1 cellular context compared by ENCODE assay signal in the genomic region with DNA sequence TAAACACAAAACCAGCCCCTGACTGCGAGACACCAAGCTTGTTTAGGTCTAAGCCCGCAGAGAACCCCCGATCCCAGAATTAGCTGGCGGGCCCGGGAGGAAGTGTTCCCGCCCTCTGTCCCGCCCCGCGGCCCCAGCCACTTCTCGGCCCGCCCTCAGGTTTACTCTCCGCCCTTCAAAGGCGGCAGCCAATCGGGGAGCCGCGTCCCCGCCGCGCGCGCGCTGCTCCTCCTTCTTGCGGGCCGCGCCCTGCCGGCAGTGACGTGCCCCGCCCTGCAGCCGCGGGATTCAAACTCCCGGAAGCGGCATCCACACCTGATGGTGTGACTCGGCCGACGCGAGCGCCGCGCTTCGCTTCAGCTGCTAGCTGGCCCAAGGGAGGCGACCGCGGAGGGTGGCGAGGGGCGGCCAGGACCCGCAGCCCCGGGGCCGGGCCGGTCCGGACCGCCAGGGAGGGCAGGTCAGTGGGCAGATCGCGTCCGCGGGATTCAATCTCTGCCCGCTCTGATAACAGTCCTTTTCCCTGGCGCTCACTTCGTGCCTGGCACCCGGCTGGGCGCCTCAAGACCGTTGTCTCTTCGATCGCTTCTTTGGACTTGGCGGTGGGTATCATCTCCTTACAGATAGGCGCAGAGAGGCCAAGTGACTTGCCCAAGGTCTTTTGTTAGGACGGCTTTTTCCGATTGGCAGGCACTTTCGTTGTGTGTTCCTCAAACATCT.
TF ChIP-seq lines count a peak whose summit lies in the region.

A gene (plus strand): TSS at position 291 of the 720 bp plus-strand sequence. CDS start 3,440 bp downstream, outside the sequence.

TF ChIP-seq in WTC11, 78 proteins besides CTCF, POLR2A, EP300 and RAD21 (continued from another document and continues in another):
- TF ChIP-seq SOX15 (CRISPR knock-in tag; IDR thresholded peaks at IDR 0.05) (no peak), SMAD4 (CRISPR knock-in tag; IDR thresholded peaks at IDR 0.05) (no peak), ZNF317 (CRISPR knock-in tag; IDR thresholded peaks at IDR 0.05; ENCODE audit: borderline replicate concordance, low read depth) (no peak), ZNF263 (CRISPR knock-in tag; IDR thresholded peaks at IDR 0.05; ENCODE audit: low read depth) (0 out of 2 replicates have a peak, but pooled peaks have one; percentile 18), CREM (CRISPR knock-in tag; IDR thresholded peaks at IDR 0.05) (peak; percentile 90), ZBTB21 (CRISPR knock-in tag; IDR thresholded peaks at IDR 0.05; ENCODE audit: borderline replicate concordance) (peak; percentile 47; the same call in 1 of the 2 replicates), HMGA2 (CRISPR knock-in tag; IDR thresholded peaks at IDR 0.05) (no peak), NR1H2 (CRISPR knock-in tag; IDR thresholded peaks at IDR 0.05) (no peak), ETV6 (CRISPR knock-in tag; IDR thresholded peaks at IDR 0.05) (peak; percentile 92), CREB1 (CRISPR knock-in tag; IDR thresholded peaks at IDR 0.05) (no peak), ZNF396 (CRISPR knock-in tag; IDR thresholded peaks at IDR 0.05; ENCODE audit: borderline replicate concordance) (no peak), ZNF671 (CRISPR knock-in tag; IDR thresholded peaks at IDR 0.05) (no peak), JUN (CRISPR knock-in tag; IDR thresholded peaks at IDR 0.05) (no peak), TCF7 (CRISPR knock-in tag; IDR thresholded peaks at IDR 0.05; ENCODE audit: low read depth) (no peak), GABPB1 (CRISPR knock-in tag; IDR thresholded peaks at IDR 0.05) (peak; percentile 78), FOXJ3 (CRISPR knock-in tag; IDR thresholded peaks at IDR 0.05; ENCODE audit: borderline replicate concordance) (no peak), ZNF416 (CRISPR knock-in tag; IDR thresholded peaks at IDR 0.05) (peak; percentile 66; the same call in 1 of the 2 replicates), ZNF121 (CRISPR knock-in tag; IDR thresholded peaks at IDR 0.05) (no peak), RORB (CRISPR knock-in tag; IDR thresholded peaks at IDR 0.05) (no peak), ZNF423 (CRISPR knock-in tag; IDR thresholded peaks at IDR 0.05) (no peak), MXD4 (CRISPR knock-in tag; IDR thresholded peaks at IDR 0.05; ENCODE audit: borderline replicate concordance) (no peak)
- TF ChIP-seq, protein P1, sequence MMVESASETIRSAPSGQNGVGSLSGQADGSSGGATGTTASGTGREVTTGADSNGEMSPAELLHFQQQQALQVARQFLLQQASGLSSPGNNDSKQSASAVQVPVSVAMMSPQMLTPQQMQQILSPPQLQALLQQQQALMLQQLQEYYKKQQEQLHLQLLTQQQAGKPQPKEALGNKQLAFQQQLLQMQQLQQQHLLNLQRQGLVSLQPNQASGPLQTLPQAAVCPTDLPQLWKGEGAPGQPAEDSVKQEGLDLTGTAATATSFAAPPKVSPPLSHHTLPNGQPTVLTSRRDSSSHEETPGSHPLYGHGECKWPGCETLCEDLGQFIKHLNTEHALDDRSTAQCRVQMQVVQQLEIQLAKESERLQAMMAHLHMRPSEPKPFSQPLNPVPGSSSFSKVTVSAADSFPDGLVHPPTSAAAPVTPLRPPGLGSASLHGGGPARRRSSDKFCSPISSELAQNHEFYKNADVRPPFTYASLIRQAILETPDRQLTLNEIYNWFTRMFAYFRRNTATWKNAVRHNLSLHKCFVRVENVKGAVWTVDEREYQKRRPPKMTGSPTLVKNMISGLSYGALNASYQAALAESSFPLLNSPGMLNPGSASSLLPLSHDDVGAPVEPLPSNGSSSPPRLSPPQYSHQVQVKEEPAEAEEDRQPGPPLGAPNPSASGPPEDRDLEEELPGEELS (CRISPR knock-in tag; IDR thresholded peaks at IDR 0.05): peak; percentile 80; the same call in 1 of the 2 replicates
- TF ChIP-seq, protein P2, sequence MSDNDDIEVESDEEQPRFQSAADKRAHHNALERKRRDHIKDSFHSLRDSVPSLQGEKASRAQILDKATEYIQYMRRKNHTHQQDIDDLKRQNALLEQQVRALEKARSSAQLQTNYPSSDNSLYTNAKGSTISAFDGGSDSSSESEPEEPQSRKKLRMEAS (CRISPR knock-in tag; IDR thresholded peaks at IDR 0.05): peak; percentile 91
- TF ChIP-seq, protein P3, sequence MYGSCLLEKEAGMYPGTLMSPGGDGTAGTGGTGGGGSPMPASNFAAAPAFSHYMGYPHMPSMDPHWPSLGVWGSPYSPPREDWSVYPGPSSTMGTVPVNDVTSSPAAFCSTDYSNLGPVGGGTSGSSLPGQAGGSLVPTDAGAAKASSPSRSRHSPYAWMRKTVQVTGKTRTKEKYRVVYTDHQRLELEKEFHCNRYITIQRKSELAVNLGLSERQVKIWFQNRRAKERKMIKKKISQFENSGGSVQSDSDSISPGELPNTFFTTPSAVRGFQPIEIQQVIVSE (CRISPR knock-in tag; IDR thresholded peaks at IDR 0.05; ENCODE audit: borderline replicate concordance): no peak
- TF ChIP-seq, protein P4, sequence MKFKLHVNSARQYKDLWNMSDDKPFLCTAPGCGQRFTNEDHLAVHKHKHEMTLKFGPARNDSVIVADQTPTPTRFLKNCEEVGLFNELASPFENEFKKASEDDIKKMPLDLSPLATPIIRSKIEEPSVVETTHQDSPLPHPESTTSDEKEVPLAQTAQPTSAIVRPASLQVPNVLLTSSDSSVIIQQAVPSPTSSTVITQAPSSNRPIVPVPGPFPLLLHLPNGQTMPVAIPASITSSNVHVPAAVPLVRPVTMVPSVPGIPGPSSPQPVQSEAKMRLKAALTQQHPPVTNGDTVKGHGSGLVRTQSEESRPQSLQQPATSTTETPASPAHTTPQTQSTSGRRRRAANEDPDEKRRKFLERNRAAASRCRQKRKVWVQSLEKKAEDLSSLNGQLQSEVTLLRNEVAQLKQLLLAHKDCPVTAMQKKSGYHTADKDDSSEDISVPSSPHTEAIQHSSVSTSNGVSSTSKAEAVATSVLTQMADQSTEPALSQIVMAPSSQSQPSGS (CRISPR knock-in tag; IDR thresholded peaks at IDR 0.05; ENCODE audit: borderline replicate concordance, low read depth): no peak
- TF ChIP-seq, protein P5, sequence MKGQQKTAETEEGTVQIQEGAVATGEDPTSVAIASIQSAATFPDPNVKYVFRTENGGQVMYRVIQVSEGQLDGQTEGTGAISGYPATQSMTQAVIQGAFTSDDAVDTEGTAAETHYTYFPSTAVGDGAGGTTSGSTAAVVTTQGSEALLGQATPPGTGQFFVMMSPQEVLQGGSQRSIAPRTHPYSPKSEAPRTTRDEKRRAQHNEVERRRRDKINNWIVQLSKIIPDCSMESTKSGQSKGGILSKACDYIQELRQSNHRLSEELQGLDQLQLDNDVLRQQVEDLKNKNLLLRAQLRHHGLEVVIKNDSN (CRISPR knock-in tag; IDR thresholded peaks at IDR 0.05): peak; percentile 2; the same call in 1 of the 2 replicates
- TF ChIP-seq, protein P6, sequence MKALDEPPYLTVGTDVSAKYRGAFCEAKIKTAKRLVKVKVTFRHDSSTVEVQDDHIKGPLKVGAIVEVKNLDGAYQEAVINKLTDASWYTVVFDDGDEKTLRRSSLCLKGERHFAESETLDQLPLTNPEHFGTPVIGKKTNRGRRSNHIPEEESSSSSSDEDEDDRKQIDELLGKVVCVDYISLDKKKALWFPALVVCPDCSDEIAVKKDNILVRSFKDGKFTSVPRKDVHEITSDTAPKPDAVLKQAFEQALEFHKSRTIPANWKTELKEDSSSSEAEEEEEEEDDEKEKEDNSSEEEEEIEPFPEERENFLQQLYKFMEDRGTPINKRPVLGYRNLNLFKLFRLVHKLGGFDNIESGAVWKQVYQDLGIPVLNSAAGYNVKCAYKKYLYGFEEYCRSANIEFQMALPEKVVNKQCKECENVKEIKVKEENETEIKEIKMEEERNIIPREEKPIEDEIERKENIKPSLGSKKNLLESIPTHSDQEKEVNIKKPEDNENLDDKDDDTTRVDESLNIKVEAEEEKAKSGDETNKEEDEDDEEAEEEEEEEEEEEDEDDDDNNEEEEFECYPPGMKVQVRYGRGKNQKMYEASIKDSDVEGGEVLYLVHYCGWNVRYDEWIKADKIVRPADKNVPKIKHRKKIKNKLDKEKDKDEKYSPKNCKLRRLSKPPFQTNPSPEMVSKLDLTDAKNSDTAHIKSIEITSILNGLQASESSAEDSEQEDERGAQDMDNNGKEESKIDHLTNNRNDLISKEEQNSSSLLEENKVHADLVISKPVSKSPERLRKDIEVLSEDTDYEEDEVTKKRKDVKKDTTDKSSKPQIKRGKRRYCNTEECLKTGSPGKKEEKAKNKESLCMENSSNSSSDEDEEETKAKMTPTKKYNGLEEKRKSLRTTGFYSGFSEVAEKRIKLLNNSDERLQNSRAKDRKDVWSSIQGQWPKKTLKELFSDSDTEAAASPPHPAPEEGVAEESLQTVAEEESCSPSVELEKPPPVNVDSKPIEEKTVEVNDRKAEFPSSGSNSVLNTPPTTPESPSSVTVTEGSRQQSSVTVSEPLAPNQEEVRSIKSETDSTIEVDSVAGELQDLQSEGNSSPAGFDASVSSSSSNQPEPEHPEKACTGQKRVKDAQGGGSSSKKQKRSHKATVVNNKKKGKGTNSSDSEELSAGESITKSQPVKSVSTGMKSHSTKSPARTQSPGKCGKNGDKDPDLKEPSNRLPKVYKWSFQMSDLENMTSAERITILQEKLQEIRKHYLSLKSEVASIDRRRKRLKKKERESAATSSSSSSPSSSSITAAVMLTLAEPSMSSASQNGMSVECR (CRISPR knock-in tag; IDR thresholded peaks at IDR 0.05; ENCODE audit: borderline replicate concordance): 0 out of 2 replicates have a peak, but pooled peaks have one; percentile 2
- TF ChIP-seq, protein P7, sequence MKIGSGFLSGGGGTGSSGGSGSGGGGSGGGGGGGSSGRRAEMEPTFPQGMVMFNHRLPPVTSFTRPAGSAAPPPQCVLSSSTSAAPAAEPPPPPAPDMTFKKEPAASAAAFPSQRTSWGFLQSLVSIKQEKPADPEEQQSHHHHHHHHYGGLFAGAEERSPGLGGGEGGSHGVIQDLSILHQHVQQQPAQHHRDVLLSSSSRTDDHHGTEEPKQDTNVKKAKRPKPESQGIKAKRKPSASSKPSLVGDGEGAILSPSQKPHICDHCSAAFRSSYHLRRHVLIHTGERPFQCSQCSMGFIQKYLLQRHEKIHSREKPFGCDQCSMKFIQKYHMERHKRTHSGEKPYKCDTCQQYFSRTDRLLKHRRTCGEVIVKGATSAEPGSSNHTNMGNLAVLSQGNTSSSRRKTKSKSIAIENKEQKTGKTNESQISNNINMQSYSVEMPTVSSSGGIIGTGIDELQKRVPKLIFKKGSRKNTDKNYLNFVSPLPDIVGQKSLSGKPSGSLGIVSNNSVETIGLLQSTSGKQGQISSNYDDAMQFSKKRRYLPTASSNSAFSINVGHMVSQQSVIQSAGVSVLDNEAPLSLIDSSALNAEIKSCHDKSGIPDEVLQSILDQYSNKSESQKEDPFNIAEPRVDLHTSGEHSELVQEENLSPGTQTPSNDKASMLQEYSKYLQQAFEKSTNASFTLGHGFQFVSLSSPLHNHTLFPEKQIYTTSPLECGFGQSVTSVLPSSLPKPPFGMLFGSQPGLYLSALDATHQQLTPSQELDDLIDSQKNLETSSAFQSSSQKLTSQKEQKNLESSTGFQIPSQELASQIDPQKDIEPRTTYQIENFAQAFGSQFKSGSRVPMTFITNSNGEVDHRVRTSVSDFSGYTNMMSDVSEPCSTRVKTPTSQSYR (CRISPR knock-in tag; IDR thresholded peaks at IDR 0.05): no peak; the same call in 1 of the 2 replicates
- TF ChIP-seq, protein P8, sequence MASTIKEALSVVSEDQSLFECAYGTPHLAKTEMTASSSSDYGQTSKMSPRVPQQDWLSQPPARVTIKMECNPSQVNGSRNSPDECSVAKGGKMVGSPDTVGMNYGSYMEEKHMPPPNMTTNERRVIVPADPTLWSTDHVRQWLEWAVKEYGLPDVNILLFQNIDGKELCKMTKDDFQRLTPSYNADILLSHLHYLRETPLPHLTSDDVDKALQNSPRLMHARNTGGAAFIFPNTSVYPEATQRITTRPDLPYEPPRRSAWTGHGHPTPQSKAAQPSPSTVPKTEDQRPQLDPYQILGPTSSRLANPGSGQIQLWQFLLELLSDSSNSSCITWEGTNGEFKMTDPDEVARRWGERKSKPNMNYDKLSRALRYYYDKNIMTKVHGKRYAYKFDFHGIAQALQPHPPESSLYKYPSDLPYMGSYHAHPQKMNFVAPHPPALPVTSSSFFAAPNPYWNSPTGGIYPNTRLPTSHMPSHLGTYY (CRISPR knock-in tag; IDR thresholded peaks at IDR 0.05): no peak
- TF ChIP-seq, protein P9, sequence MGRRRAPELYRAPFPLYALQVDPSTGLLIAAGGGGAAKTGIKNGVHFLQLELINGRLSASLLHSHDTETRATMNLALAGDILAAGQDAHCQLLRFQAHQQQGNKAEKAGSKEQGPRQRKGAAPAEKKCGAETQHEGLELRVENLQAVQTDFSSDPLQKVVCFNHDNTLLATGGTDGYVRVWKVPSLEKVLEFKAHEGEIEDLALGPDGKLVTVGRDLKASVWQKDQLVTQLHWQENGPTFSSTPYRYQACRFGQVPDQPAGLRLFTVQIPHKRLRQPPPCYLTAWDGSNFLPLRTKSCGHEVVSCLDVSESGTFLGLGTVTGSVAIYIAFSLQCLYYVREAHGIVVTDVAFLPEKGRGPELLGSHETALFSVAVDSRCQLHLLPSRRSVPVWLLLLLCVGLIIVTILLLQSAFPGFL (CRISPR knock-in tag; IDR thresholded peaks at IDR 0.05; ENCODE audit: borderline replicate concordance): no peak
- TF ChIP-seq, protein P10, sequence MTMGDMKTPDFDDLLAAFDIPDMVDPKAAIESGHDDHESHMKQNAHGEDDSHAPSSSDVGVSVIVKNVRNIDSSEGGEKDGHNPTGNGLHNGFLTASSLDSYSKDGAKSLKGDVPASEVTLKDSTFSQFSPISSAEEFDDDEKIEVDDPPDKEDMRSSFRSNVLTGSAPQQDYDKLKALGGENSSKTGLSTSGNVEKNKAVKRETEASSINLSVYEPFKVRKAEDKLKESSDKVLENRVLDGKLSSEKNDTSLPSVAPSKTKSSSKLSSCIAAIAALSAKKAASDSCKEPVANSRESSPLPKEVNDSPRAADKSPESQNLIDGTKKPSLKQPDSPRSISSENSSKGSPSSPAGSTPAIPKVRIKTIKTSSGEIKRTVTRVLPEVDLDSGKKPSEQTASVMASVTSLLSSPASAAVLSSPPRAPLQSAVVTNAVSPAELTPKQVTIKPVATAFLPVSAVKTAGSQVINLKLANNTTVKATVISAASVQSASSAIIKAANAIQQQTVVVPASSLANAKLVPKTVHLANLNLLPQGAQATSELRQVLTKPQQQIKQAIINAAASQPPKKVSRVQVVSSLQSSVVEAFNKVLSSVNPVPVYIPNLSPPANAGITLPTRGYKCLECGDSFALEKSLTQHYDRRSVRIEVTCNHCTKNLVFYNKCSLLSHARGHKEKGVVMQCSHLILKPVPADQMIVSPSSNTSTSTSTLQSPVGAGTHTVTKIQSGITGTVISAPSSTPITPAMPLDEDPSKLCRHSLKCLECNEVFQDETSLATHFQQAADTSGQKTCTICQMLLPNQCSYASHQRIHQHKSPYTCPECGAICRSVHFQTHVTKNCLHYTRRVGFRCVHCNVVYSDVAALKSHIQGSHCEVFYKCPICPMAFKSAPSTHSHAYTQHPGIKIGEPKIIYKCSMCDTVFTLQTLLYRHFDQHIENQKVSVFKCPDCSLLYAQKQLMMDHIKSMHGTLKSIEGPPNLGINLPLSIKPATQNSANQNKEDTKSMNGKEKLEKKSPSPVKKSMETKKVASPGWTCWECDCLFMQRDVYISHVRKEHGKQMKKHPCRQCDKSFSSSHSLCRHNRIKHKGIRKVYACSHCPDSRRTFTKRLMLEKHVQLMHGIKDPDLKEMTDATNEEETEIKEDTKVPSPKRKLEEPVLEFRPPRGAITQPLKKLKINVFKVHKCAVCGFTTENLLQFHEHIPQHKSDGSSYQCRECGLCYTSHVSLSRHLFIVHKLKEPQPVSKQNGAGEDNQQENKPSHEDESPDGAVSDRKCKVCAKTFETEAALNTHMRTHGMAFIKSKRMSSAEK (CRISPR knock-in tag; IDR thresholded peaks at IDR 0.05; ENCODE audit: borderline replicate concordance): no peak
